Comparison of ENCODE assay signal across 9 cellular contexts in the genomic region with DNA sequence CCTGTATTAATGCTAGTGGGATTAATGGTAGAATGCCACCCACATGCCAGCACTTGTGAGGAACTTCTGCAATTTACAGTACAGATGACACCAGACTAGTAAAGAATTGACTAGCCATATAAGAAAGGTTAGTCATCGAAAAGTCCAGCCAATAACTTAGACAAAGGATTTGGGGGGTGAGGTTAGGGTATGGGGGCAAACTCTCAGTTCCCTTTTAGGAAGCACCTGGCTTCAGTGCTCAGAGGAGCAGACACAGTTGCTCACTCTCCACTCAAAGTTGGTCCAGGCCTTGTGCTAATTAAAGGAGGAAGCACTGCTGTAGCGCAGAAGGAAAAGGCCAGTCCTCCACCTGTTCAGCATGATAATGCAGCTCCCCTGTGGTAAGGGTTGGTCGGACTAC. TPM values are rescaled to one million over a fixed set of nuclear protein-coding genes. Genes with fewer than 3 reads are reported as not detected.
DNase-seq lines count a peak whose midpoint lies in the region; ATAC-seq and TF ChIP-seq lines count a peak whose summit lies in the region.
"Had no signal": no experiment of that assay in that cellular context is flagged by ENCODE, and none has a peak within 500 bp of the region (broad histone marks: within the 10 kb centered on the region; RNA-seq: fewer than 3 reads in every experiment).

No MANE protein-coding gene starts in this region.

- H3K4me1 ChIP-seq in OCI-LY7 (ENCODE audit: insufficient read depth, low read length, poor library complexity, severe bottlenecking) (peaks cover 56% of the 10 kb centered on the region), neural progenitor cell (no peaks in the 10 kb centered on the region), psoas muscle (peaks cover 46% of the 10 kb centered on the region)

- H3K9me3 Mint-ChIP-seq in activated T-cell treated with anti-CD3 and anti-CD28 coated beads, Interleukin-2, amount 50 U/mL, for 24 hours = no peaks in the 10 kb centered on the region
- peaks cover 13% of the 10 kb centered on the region for H3K9me3 Mint-ChIP-seq in neural progenitor cell

- H3K4me3 ChIP-seq in OCI-LY7 (ENCODE audit: low read depth, low read length, poor library complexity, severe bottlenecking) = no peak overlapping the region
- no peak overlapping the region for H3K4me3 ChIP-seq in neural progenitor cell
- no peak overlapping the region for H3K4me3 ChIP-seq in psoas muscle
- H3K4me3 ChIP-seq: SK-N-MC had no signal

- no peaks in the 10 kb centered on the region for H3F3A ChIP-seq in neural progenitor cell (ENCODE audit: low read depth)

- H4K20me1 ChIP-seq in OCI-LY7 (ENCODE audit: insufficient read depth, low read length) = no peaks in the 10 kb centered on the region
- H4K20me1 ChIP-seq in neural progenitor cell (ENCODE audit: low read depth) = peaks cover 47% of the 10 kb centered on the region

- H3K27ac ChIP-seq in OCI-LY7 (ENCODE audit: low read depth, low read length, poor library complexity, severe bottlenecking) (peak overlapping the region; percentile 56), neural progenitor cell (no peak overlapping the region), psoas muscle (no peak overlapping the region)
- H3K27ac ChIP-seq: SK-N-MC had no signal

- POLR2A ChIA-PET in OCI-LY7 (lab: Charles Lee) = interaction anchor here (1.8 kb wide), 1 partner anchor 11 kb away, joined by 7 read pairs; no protein-coding TSS in a partner anchor

- H3K79me2 ChIP-seq in OCI-LY7 (ENCODE audit: insufficient read depth, low read depth, low read length) = peaks cover 43% of the 10 kb centered on the region; the same call in 1 of the 2 replicates
- H3K79me2 ChIP-seq in neural progenitor cell (ENCODE audit: low read depth) = peaks cover 96% of the 10 kb centered on the region

- H3K4me3 Mint-ChIP-seq in activated T-cell treated with anti-CD3 and anti-CD28 coated beads, Interleukin-2, amount 50 U/mL, for 24 hours = no peak overlapping the region
- H3K4me3 Mint-ChIP-seq in neural progenitor cell = no peak overlapping the region

- 63 to 70% (median 69%) methylated on average over 3 of the region's 3 CpGs for WGBS in psoas muscle, 3 donors

- BruUV-seq in OCI-LY7 (replicated peaks; lab: Mats Ljungman, UMichigan) = no TSS peak

- no peak for DNase-seq in activated T-cell treated with anti-CD3 and anti-CD28 coated beads, Interleukin-2, amount 50 U/mL, for 24 hours
- DNase-seq in activated T-cell treated with anti-CD3 and anti-CD28 coated beads for 4 hours = no peak
- DNase-seq in OCI-LY7 (ENCODE audit: low spot score) = peak; percentile 87
- DNase-seq in stimulated activated naive CD8-positive, alpha-beta T cell treated with anti-CD3 and anti-CD28 coated beads, Interleukin-15, Interleukin-2, amounts not matched to agents 100 U/mL and 50 U/mL, for 24 hours = peak; percentile 22
- no peak for DNase-seq in T-helper 2 cell
- no peak for DNase-seq in neural progenitor cell (ENCODE audit: low spot score)
- DNase-seq in psoas muscle = no peak

- no peak overlapping the region for H3K9ac ChIP-seq in neural progenitor cell

- ATAC-seq in HG02870 (IDR thresholded peaks at IDR 0.05; ENCODE audit: unreplicated experiment) = peak; percentile 49
- ATAC-seq in stimulated activated naive CD8-positive, alpha-beta T cell treated with anti-CD3 and anti-CD28 coated beads, Interleukin-15, Interleukin-2, amounts not matched to agents 100 U/mL and 50 U/mL, for 24 hours = peak; percentile 67
- no peak for ATAC-seq in psoas muscle

- no peak for TF ChIP-seq CTCF in OCI-LY7 (conservative IDR thresholded peaks at IDR 0.05; ENCODE audit: low read length)
- TF ChIP-seq CTCF in neural progenitor cell (IDR thresholded peaks at IDR 0.05) = no peak
- TF ChIP-seq CTCF in psoas muscle (IDR thresholded peaks at IDR 0.05) = no peak

- H3K9me3 ChIP-seq in OCI-LY7 (ENCODE audit: low read length) = 0 out of 2 replicates have a peak, but pooled peaks cover 17% of the 10 kb centered on the region
- H3K9me3 ChIP-seq in neural progenitor cell (ENCODE audit: low read depth) = no peaks in the 10 kb centered on the region
- H3K9me3 ChIP-seq in psoas muscle = no peaks in the 10 kb centered on the region

- H2AFZ ChIP-seq in OCI-LY7 (ENCODE audit: low read length) = no peak overlapping the region
- no peak overlapping the region for H2AFZ ChIP-seq in neural progenitor cell (replicated peaks)

- H3K4me1 Mint-ChIP-seq in activated T-cell treated with anti-CD3 and anti-CD28 coated beads, Interleukin-2, amount 50 U/mL, for 24 hours (ENCODE audit: low read depth) = peaks cover 85% of the 10 kb centered on the region
- peaks cover 13% of the 10 kb centered on the region for H3K4me1 Mint-ChIP-seq in neural progenitor cell

- H3K9me2 ChIP-seq in OCI-LY7 (ENCODE audit: insufficient read depth, low read length) = no peaks in the 10 kb centered on the region

- no peaks in the 10 kb centered on the region for H3K27me3 Mint-ChIP-seq in activated T-cell treated with anti-CD3 and anti-CD28 coated beads, Interleukin-2, amount 50 U/mL, for 24 hours
- no peaks in the 10 kb centered on the region for H3K27me3 Mint-ChIP-seq in neural progenitor cell (ENCODE audit: insufficient read depth, low read depth)

- CTCF ChIA-PET in OCI-LY7 (lab: Charles Lee; ENCODE audit: unreplicated experiment) = interaction anchor here (0.5 kb wide), 1 partner anchor 78 kb away, joined by 3 read pairs; no protein-coding TSS in a partner anchor

- no peaks in the 10 kb centered on the region for H3K27me3 ChIP-seq in neural progenitor cell
- no peaks in the 10 kb centered on the region for H3K27me3 ChIP-seq in psoas muscle (ENCODE audit: insufficient read depth in 3 of 3, low read length in 2 of 3)

- peak overlapping the region; percentile 48 for H3K4me2 ChIP-seq in OCI-LY7 (ENCODE audit: low read length)
- no peak overlapping the region for H3K4me2 ChIP-seq in neural progenitor cell

- H3K27ac Mint-ChIP-seq in activated T-cell treated with anti-CD3 and anti-CD28 coated beads, Interleukin-2, amount 50 U/mL, for 24 hours = peak overlapping the region; percentile 82
- H3K27ac Mint-ChIP-seq in neural progenitor cell = no peak overlapping the region

- H3K36me3 ChIP-seq in OCI-LY7 (ENCODE audit: insufficient read depth, low read length) = peaks cover 59% of the 10 kb centered on the region
- no peaks in the 10 kb centered on the region for H3K36me3 ChIP-seq in neural progenitor cell
- peaks cover 0 to 9% of the 10 kb centered on the region in 2 donors for H3K36me3 ChIP-seq in psoas muscle (ENCODE audit: insufficient read depth in 1 of 2, low read depth in 1 of 2)

- H3K36me3 Mint-ChIP-seq in activated T-cell treated with anti-CD3 and anti-CD28 coated beads, Interleukin-2, amount 50 U/mL, for 24 hours (ENCODE audit: low read depth) = peaks cover 43% of the 10 kb centered on the region
- H3K36me3 Mint-ChIP-seq in neural progenitor cell = peaks cover 58% of the 10 kb centered on the region

- intact Hi-C loops in OCI-LY7 (cut with micrococcal nuclease; ENCODE audit: unreplicated experiment) (no loop called here), psoas muscle (cut with DNase I) (no loop called here)

RNA-seq across cellular contexts. Expression of gene TGFBR1, which starts 25.2 kb away (rescaled TPM):
- total RNA-seq in OCI-LY7 (2014; rRNA removed; shearing (Covaris generic)) = 13.6 and 14.3 TPM in 2 replicates
- total RNA-seq in OCI-LY7 (2022) (36.7 and 43.6 TPM in 2 replicates), neural progenitor cell (ENCODE audit: low replicate concordance) (86.8 and 138 TPM in 2 replicates), psoas muscle (10 to 100 TPM; 18.3 to 25.7 (median 20.6) TPM)
- 1 to 10 TPM; 5.3 to 7.8 (median 5.4) TPM for polyA plus RNA-seq in psoas muscle

Comparison
In these comparisons a context has a peak if more than half of its experiments do, and no peak if none do; other contexts are left out.
1. DNase-seq: peak in OCI-LY7 (single experiment) and stimulated activated naive CD8-positive, alpha-beta T cell treated with anti-CD3 and anti-CD28 coated beads, Interleukin-15, Interleukin-2, amounts not matched to agents 100 U/mL and 50 U/mL, for 24 hours (single experiment); none in activated T-cell treated with anti-CD3 and anti-CD28 coated beads, Interleukin-2, amount 50 U/mL, for 24 hours (single experiment), activated T-cell treated with anti-CD3 and anti-CD28 coated beads for 4 hours (single experiment), T-helper 2 cell (0 of 5), neural progenitor cell (single experiment) and psoas muscle (0 of 2).
2. ATAC-seq: peak in HG02870 (single experiment) and stimulated activated naive CD8-positive, alpha-beta T cell treated with anti-CD3 and anti-CD28 coated beads, Interleukin-15, Interleukin-2, amounts not matched to agents 100 U/mL and 50 U/mL, for 24 hours (single experiment); none in psoas muscle (0 of 4).